7 cellular contexts compared by ENCODE assay signal in the genomic region with DNA sequence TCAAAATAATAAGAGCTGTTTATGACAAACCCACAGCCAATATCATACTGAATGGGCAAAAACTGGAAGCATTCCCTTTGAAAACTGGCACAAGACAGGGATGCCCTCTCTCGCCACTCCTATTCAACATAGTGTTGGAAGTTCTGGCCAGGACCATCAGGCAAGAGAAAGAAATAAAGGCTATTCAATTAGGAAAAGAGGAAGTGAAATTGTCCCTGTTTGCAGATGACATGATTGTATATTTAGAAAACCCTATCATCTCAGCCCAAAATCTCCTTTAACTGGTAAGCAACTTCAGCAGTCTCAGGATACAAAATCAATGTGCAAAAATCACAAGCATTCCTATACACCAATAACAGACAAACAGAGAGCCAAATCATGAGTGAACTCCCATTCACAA. TPM values are rescaled to one million over a fixed set of nuclear protein-coding genes. Genes with fewer than 3 reads are reported as not detected.
"Had no signal": no experiment of that assay in that cellular context is flagged by ENCODE, and none has a peak within 500 bp of the region (broad histone marks: within the 10 kb centered on the region; RNA-seq: fewer than 3 reads in every experiment).

No MANE protein-coding gene starts in this region.

RNA-seq across cellular contexts. Expression of a gene that starts 8.9 kb away (rescaled TPM):
- total RNA-seq: upper lobe of right lung, vagina had no signal

RNA-seq across cellular contexts. Expression of a gene that starts 57.0 kb away (rescaled TPM):
- total RNA-seq: subcutaneous adipose tissue, suprapubic skin, thoracic aorta, tibial nerve, uterus, vagina had no signal
